ENCODE assay signal across 16 cellular contexts in the genomic region with DNA sequence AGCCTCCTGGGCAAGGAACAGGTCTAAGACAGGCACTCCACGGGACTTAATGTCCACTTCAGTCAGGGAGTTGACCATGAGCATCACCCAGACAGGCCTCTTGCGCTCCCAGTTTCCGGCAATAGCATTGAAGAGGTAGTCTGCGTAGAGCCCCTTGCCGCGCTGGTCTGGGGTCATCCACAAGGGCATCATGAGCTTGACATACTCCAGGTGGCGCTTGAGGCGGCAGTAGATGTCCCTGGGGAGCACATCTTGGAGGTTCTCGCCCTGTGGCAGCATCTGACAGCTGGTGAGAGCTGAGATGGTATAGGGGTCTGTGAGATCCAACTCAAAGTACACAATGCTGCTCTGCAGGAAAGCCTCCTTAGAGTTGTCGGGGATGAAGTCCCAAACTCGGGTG. TPM values are rescaled to one million over a fixed set of nuclear protein-coding genes. Genes with fewer than 3 reads are reported as not detected.
DNase-seq lines count a peak whose midpoint lies in the region; FAIRE-seq and TF ChIP-seq lines count a peak whose summit lies in the region.
"Had no signal": no experiment of that assay in that cellular context is flagged by ENCODE, and none has a peak within 500 bp of the region (broad histone marks: within the 10 kb centered on the region; RNA-seq: fewer than 3 reads in every experiment).

No MANE protein-coding gene starts in this region.

- FAIRE-seq in H1 (lab: Jason Lieb, UNC) (no peak), H54 (lab: Jason Lieb, UNC) (no peak), RCC 7860 (lab: Jason Lieb, UNC) (no peak)

- BruUV-seq in OCI-LY7 (replicated peaks; lab: Mats Ljungman, UMichigan) = no TSS peak

- H3K9me3 ChIP-seq in CD4-positive, alpha-beta memory T cell (ENCODE audit: control insufficient read depth in 1 of 2, low read length in 2 of 2) = no peaks in the 10 kb centered on the region
- H3K9me3 ChIP-seq in OCI-LY7 (ENCODE audit: low read length) (no peaks in the 10 kb centered on the region), H1 (ENCODE audit: insufficient read depth in 2 of 2, low read depth in 1 of 2, low read length in 1 of 2) (no peaks in the 10 kb centered on the region), thyroid gland (no peaks in the 10 kb centered on the region)
- H3K9me3 ChIP-seq: right lobe of liver, suprapubic skin had no signal

- H2AK5ac ChIP-seq in H1 (ENCODE audit: low read depth, low read length) = no peak overlapping the region

- H3K36me3 Mint-ChIP-seq in CD4-positive, alpha-beta memory T cell = peaks cover 29 to 54% of the 10 kb centered on the region in 2 donors
- H3K36me3 Mint-ChIP-seq: CD14-positive monocyte had no signal

- no peaks in the 10 kb centered on the region for H3K9me2 ChIP-seq in OCI-LY7 (ENCODE audit: insufficient read depth, low read length)

- DNase-seq in CD4-positive, alpha-beta memory T cell = no peak
- DNase-seq in OCI-LY7 (ENCODE audit: low spot score) = peak; percentile 41
- no peak for DNase-seq in H1 (ENCODE audit: low read depth in 1 of 2, low spot score in 2 of 2)
- DNase-seq in CD1c-positive myeloid dendritic cell (ENCODE audit: extremely low spot score) = no peak
- DNase-seq in thyroid gland = no peak
- no peak for DNase-seq in H54 (ENCODE audit: insufficient read length, low spot score)
- no peak for DNase-seq in RCC 7860 (ENCODE audit: low spot score)
- DNase-seq: aorta, GF-D8, kidney glomerular epithelial cell, NCI-H1436, NCI-H774 had no signal

- no peak overlapping the region for H4K8ac ChIP-seq in H1 (ENCODE audit: extremely low read depth, insufficient read depth, low read length)

- no peak overlapping the region for H3K23ac ChIP-seq in H1 (ENCODE audit: insufficient read length)

- H3K4me1 Mint-ChIP-seq in CD4-positive, alpha-beta memory T cell = peaks cover 56 to 87% (median 72%) of the 10 kb centered on the region in 4 donors
- H3K4me1 Mint-ChIP-seq: CD14-positive monocyte had no signal

- H2BK15ac ChIP-seq in H1 (ENCODE audit: low read length) = no peak overlapping the region

- H3K4me2 ChIP-seq in OCI-LY7 (ENCODE audit: low read length) (no peak overlapping the region), H1 (ENCODE audit: insufficient read depth in 1 of 2, low read depth in 2 of 2, low read length in 2 of 2) (no peak overlapping the region)

- H3K4ac ChIP-seq in H1 (replicated peaks; ENCODE audit: insufficient read length, low read depth, low read length) = no peak overlapping the region

- H3K4me1 ChIP-seq in CD4-positive, alpha-beta memory T cell (ENCODE audit: insufficient read depth, low read length) = peaks cover 75% of the 10 kb centered on the region
- H3K4me1 ChIP-seq in OCI-LY7 (ENCODE audit: insufficient read depth, low read length, poor library complexity, severe bottlenecking) (no peaks in the 10 kb centered on the region), H1 (replicated peaks in 1 of 4; ENCODE audit: control insufficient read depth in 3 of 4, insufficient read depth in 4 of 4, low read length in 3 of 4) (no peaks in the 10 kb centered on the region), thyroid gland (no peaks in the 10 kb centered on the region)
- H3K4me1 ChIP-seq: right lobe of liver, suprapubic skin had no signal

- TF ChIP-seq EP300 in H1 (IDR thresholded peaks at IDR 0.05; ENCODE audit: borderline replicate concordance in 1 of 2, low read depth in 2 of 2, low read length in 2 of 2) = no peak

- TF ChIP-seq CTCF in GM12875 (IDR thresholded peaks at IDR 0.05; ENCODE audit: borderline replicate concordance, insufficient read depth, low read depth, low read length) = peak; percentile 50; the same call in 1 of the 2 replicates
- TF ChIP-seq CTCF in OCI-LY7 (conservative IDR thresholded peaks at IDR 0.05; ENCODE audit: low read length) = peak; percentile 42; the same call in 1 of the 2 replicates
- peak; percentile 12 to 17 (median 13); a peak in 3 of 4 replicates for TF ChIP-seq CTCF in H1 (IDR thresholded peaks at IDR 0.05; ENCODE audit: control extremely low read depth in 1 of 3, insufficient read depth in 1 of 3, low read depth in 1 of 3, low read length in 3 of 3)
- TF ChIP-seq CTCF in thyroid gland (IDR thresholded peaks at IDR 0.05) = no peak

- H2AFZ ChIP-seq in OCI-LY7 (ENCODE audit: low read length) = no peak overlapping the region
- H2AFZ ChIP-seq in H1 (ENCODE audit: low read length) = no peak overlapping the region

- CTCF ChIA-PET in CD4-positive, alpha-beta memory T cell (lab: Charles Lee; ENCODE audit: partially characterized antibody) = interaction anchor here (0.8 to 7.9 kb wide), 7 partner anchors 11 to 344 kb away, joined by 3 to 64 read pairs (median 6); a partner anchor contains a TSS
- CTCF ChIA-PET in OCI-LY7 (lab: Charles Lee; ENCODE audit: unreplicated experiment) = no interaction called here
- CTCF ChIA-PET in H1 (lab: Charles Lee; ENCODE audit: partially characterized antibody) = interaction anchor here (0.9 to 3.0 kb wide), 6 partner anchors 8 to 381 kb away, joined by 5 to 13 read pairs (median 8); no protein-coding TSS in a partner anchor

- TF ChIP-seq POLR2A in H1 (IDR thresholded peaks at IDR 0.05; ENCODE audit: control extremely low read depth in 1 of 2, low read depth in 2 of 2, low read length in 2 of 2) = no peak
- TF ChIP-seq POLR2A in thyroid gland (IDR thresholded peaks at IDR 0.05) = no peak
- TF ChIP-seq POLR2A in H54 (IDR thresholded peaks at IDR 0.05; ENCODE audit: low read depth, low read length) = no peak

- H3K79me2 ChIP-seq in OCI-LY7 (ENCODE audit: insufficient read depth, low read depth, low read length) = no peaks in the 10 kb centered on the region
- no peaks in the 10 kb centered on the region; a peak in 1 of 4 replicates for H3K79me2 ChIP-seq in H1 (ENCODE audit: control insufficient read depth in 1 of 2, insufficient read depth in 2 of 2, low read length in 2 of 2)

- peak in 1 of 2 experiments; percentile 10; a peak in 1 of 4 replicates for TF ChIP-seq RAD21 in H1 (IDR thresholded peaks at IDR 0.05 in 1 of 2, conservative IDR thresholded peaks at IDR 0.05 in 1 of 2; ENCODE audit: low read depth in 2 of 2, low read length in 2 of 2)

- no peak overlapping the region for H3K27ac ChIP-seq in CD4-positive, alpha-beta memory T cell (ENCODE audit: low read depth, low read length)
- no peak overlapping the region for H3K27ac ChIP-seq in OCI-LY7 (ENCODE audit: low read depth, low read length, poor library complexity, severe bottlenecking)
- no peak overlapping the region for H3K27ac ChIP-seq in H1 (ENCODE audit: low read depth, low read length)
- H3K27ac ChIP-seq in thyroid gland = no peak overlapping the region
- H3K27ac ChIP-seq: right lobe of liver, suprapubic skin had no signal

- intact Hi-C loops in CD4-positive, alpha-beta memory T cell (cut with micrococcal nuclease) = no loop called here
- intact Hi-C loops in OCI-LY7 (cut with micrococcal nuclease; ENCODE audit: unreplicated experiment) = no loop called here
- intact Hi-C loops in thyroid gland (cut with DNase I) = no loop called here

- H2BK120ac ChIP-seq in H1 (replicated peaks; ENCODE audit: low read depth, low read length) = no peak overlapping the region

- H3K36me3 ChIP-seq in CD4-positive, alpha-beta memory T cell (ENCODE audit: insufficient read depth, low read length) = peaks cover 11% of the 10 kb centered on the region
- H3K36me3 ChIP-seq in OCI-LY7 (ENCODE audit: insufficient read depth, low read length) (no peaks in the 10 kb centered on the region), H1 (ENCODE audit: control insufficient read depth in 2 of 4, insufficient read depth in 4 of 4, low read length in 3 of 4) (no peaks in the 10 kb centered on the region), thyroid gland (no peaks in the 10 kb centered on the region)
- H3K36me3 ChIP-seq: right lobe of liver, suprapubic skin had no signal

- H3K23me2 ChIP-seq in H1 (ENCODE audit: low read depth, low read length) = no peaks in the 10 kb centered on the region

- POLR2A ChIA-PET in CD4-positive, alpha-beta memory T cell (lab: Charles Lee; ENCODE audit: partially characterized antibody) = interaction anchor here (0.9 to 3.4 kb wide), 6 partner anchors 9 to 55 kb away, joined by 3 to 19 read pairs (median 4); a partner anchor contains a TSS
- POLR2A ChIA-PET in OCI-LY7 (lab: Charles Lee) = no interaction called here
- POLR2A ChIA-PET in H1 (lab: Charles Lee; ENCODE audit: partially characterized antibody) = interaction anchor here (1.5 kb wide), 1 partner anchor 12 kb away, joined by 3 read pairs; no protein-coding TSS in a partner anchor

- H3K27me3 ChIP-seq in CD4-positive, alpha-beta memory T cell (ENCODE audit: insufficient read depth, low read length) = no peaks in the 10 kb centered on the region
- no peaks in the 10 kb centered on the region for H3K27me3 ChIP-seq in H1 (replicated peaks in 1 of 4; ENCODE audit: control insufficient read depth in 3 of 4, extremely low read depth in 1 of 4, insufficient read depth in 3 of 4, low read length in 3 of 4)
- H3K27me3 ChIP-seq in thyroid gland = no peaks in the 10 kb centered on the region
- H3K27me3 ChIP-seq: right lobe of liver, suprapubic skin had no signal

- H3K4me3 Mint-ChIP-seq in CD4-positive, alpha-beta memory T cell = peak overlapping the region in 6 of 8 donors; percentile 4 to 74 (median 38)
- H3K4me3 Mint-ChIP-seq: CD14-positive monocyte had no signal

- no peak overlapping the region for H4K5ac ChIP-seq in H1 (ENCODE audit: insufficient read length, low read depth, low read length)

- H2BK12ac ChIP-seq in H1 (ENCODE audit: low read depth, low read length) = no peak overlapping the region

- no peak overlapping the region for H4K91ac ChIP-seq in H1 (replicated peaks; ENCODE audit: insufficient read length, low read length)

- H3K27ac Mint-ChIP-seq in CD4-positive, alpha-beta memory T cell = peak overlapping the region; percentile 48 to 93 (median 81)

- no peak overlapping the region for H2BK5ac ChIP-seq in H1 (ENCODE audit: low read depth, low read length)

- no peaks in the 10 kb centered on the region for H3K27me3 Mint-ChIP-seq in CD4-positive, alpha-beta memory T cell

- no peaks in the 10 kb centered on the region; the same call in 1 of the 2 replicates for H3K79me1 ChIP-seq in H1 (ENCODE audit: low read depth, low read length)

- 88% methylated on average over 11 of the region's 11 CpGs; no CpG with 5 or more reads in 1 of the 2 experiments for WGBS in H1 (ENCODE audit: extremely low coverage in 1 of 2, insufficient coverage in 1 of 2, insufficient read length in 1 of 2, insufficient replicate concordance in 2 of 2, low coverage in 1 of 2, low lambda C conversion rate in 2 of 2, missing lambda C conversion rate in 1 of 2), 2 experiments
- WGBS in thyroid gland, 2 donors = 83 to 92% methylated on average over 3 to 11 of the region's 11 CpGs

- H3K18ac ChIP-seq in H1 (ENCODE audit: extremely low read depth, low read length) = no peak overlapping the region

- H4K20me1 ChIP-seq in OCI-LY7 (ENCODE audit: insufficient read depth, low read length) (no peaks in the 10 kb centered on the region), H1 (replicated peaks in 1 of 2; ENCODE audit: control insufficient read depth in 1 of 2, insufficient read depth in 2 of 2, low read length in 2 of 2) (no peaks in the 10 kb centered on the region)

- no peak overlapping the region for H3K4me3 ChIP-seq in CD4-positive, alpha-beta memory T cell (ENCODE audit: low read length in 2 of 2)
- H3K4me3 ChIP-seq in GM12875 (ENCODE audit: low read depth, low read length) (no peak overlapping the region), OCI-LY7 (ENCODE audit: low read depth, low read length, poor library complexity, severe bottlenecking) (no peak overlapping the region), H1 (ENCODE audit: extremely low read depth in 1 of 4, insufficient read depth in 2 of 4, low read depth in 3 of 4, low read length in 4 of 4) (no peak overlapping the region), thyroid gland (replicated peaks in 1 of 3) (no peak overlapping the region)
- H3K4me3 ChIP-seq: right lobe of liver, suprapubic skin had no signal

- H3K14ac ChIP-seq in H1 (ENCODE audit: insufficient read length) = no peak overlapping the region

- no peak overlapping the region for H3K9ac ChIP-seq in H1 (replicated peaks in 1 of 4; ENCODE audit: extremely low read depth in 1 of 4, low read depth in 3 of 4, low read length in 3 of 4)

- no peak overlapping the region for H3K56ac ChIP-seq in H1 (replicated peaks; ENCODE audit: insufficient read length, low read depth, low read length)

- H3K9me3 Mint-ChIP-seq in CD4-positive, alpha-beta memory T cell = peaks cover 0 to 4% (median 0%) of the 10 kb centered on the region in 8 donors
- H3K9me3 Mint-ChIP-seq: CD14-positive monocyte had no signal

- H2BK20ac ChIP-seq in H1 (ENCODE audit: low read length) = no peak overlapping the region

RNA-seq across cellular contexts. Expression of a gene that starts 10.6 kb away (rescaled TPM):
- 10 to 100 TPM; 83.3 to 90.7 TPM for total RNA-seq in CD4-positive, alpha-beta memory T cell
- polyA plus RNA-seq in CD4-positive, alpha-beta memory T cell = 10 to 100 TPM; 67.1 to 81.2 TPM
- 0.49 and 1.9 TPM in 2 replicates for total RNA-seq in OCI-LY7 (2014; rRNA removed; shearing (Covaris generic))
- 1.6 and 1.8 TPM in 2 replicates for total RNA-seq in OCI-LY7 (2022)
- total RNA-seq in H1 (2021; fragmentation: NEBNext Ultra II Directional; extraction: Animal tissue kit (Norgen Biotek cat#: 25700)) = 18.6 and 19.7 TPM in 2 replicates
- 17.3 and 17.6 TPM in 2 replicates for polyA plus RNA-seq in H1 (2011; rRNA removed)
- 11.8 TPM for polyA plus RNA-seq in H1 (2011; cell fraction: cytosol; rRNA removed)
- polyA plus RNA-seq in H1 (2011; cell fraction: nucleus; rRNA removed) = 60.0 TPM
- 14.8 to 18.1 TPM (median 16.3 TPM) in 4 replicates for polyA plus RNA-seq in H1 (2012, experiment 1 of 2)
- 7.3 TPM for polyA plus RNA-seq in H1 (2012, experiment 2 of 2)
- 27.0 TPM for polyA plus RNA-seq in H1 (2013, experiment 1 of 2)
- polyA plus RNA-seq in H1 (2013, experiment 2 of 2) = 24.8 TPM
- polyA minus RNA-seq in H1 (2011; rRNA and poly(A)+ RNA removed) = 58.8 and 70.9 TPM in 2 replicates
- polyA minus RNA-seq in H1 (2011; cell fraction: cytosol; rRNA and poly(A)+ RNA removed) = 22.2 TPM
- 67.6 TPM for polyA minus RNA-seq in H1 (2011; cell fraction: nucleus; rRNA and poly(A)+ RNA removed)
- total RNA-seq in thyroid gland = 1 to 10 TPM in 1 of 4 donors, under 1 TPM in 1, not detected in 2; 0.20 to 1.9 TPM

RNA-seq across cellular contexts. Expression of a gene that starts 35.1 kb away (rescaled TPM):
- 1,000 to 10,000 TPM; 1,218 to 1,245 TPM for total RNA-seq in CD4-positive, alpha-beta memory T cell
- 1,000 to 10,000 TPM; 5,559 to 6,561 TPM for polyA plus RNA-seq in CD4-positive, alpha-beta memory T cell
- total RNA-seq in OCI-LY7 (2014; rRNA removed; shearing (Covaris generic)) = 1,901 and 3,039 TPM in 2 replicates
- total RNA-seq in OCI-LY7 (2022) (869 and 903 TPM in 2 replicates), thyroid gland (1,000 to 10,000 TPM in 3 of 4 donors, 100 to 1,000 TPM in 1; 958 to 1,745 (median 1,373) TPM)
- total RNA-seq in H1 (2021; fragmentation: NEBNext Ultra II Directional; extraction: Animal tissue kit (Norgen Biotek cat#: 25700)) = 1,075 and 1,095 TPM in 2 replicates
- 593 and 852 TPM in 2 replicates for polyA plus RNA-seq in H1 (2011; rRNA removed)
- 1,307 TPM for polyA plus RNA-seq in H1 (2011; cell fraction: cytosol; rRNA removed)
- polyA plus RNA-seq in H1 (2011; cell fraction: nucleus; rRNA removed) = 850 TPM
- polyA plus RNA-seq in H1 (2012, experiment 1 of 2) = 1,219 to 1,602 TPM (median 1,382 TPM) in 4 replicates
- polyA plus RNA-seq in H1 (2012, experiment 2 of 2) = 5,019 TPM
- polyA plus RNA-seq in H1 (2013, experiment 1 of 2) = 1,059 TPM
- polyA plus RNA-seq in H1 (2013, experiment 2 of 2) = 1,056 TPM
- polyA minus RNA-seq in H1 (2011; rRNA and poly(A)+ RNA removed) = 80.7 and 118 TPM in 2 replicates
- 145 TPM for polyA minus RNA-seq in H1 (2011; cell fraction: cytosol; rRNA and poly(A)+ RNA removed)
- polyA minus RNA-seq in H1 (2011; cell fraction: nucleus; rRNA and poly(A)+ RNA removed) = 80.6 TPM

Comparison
In these comparisons a context has a peak if more than half of its experiments do, and no peak if none do; other contexts are left out.
1. CTCF ChIP-seq: peak in GM12875 (single experiment), OCI-LY7 (single experiment) and H1 (3 of 3); none in thyroid gland (0 of 6).